In genomic region chrX:120726294-120726693, GRCh38 we compare ENCODE assay signal across 10 cellular contexts.
DNase-seq lines count a peak whose midpoint lies in the region; ATAC-seq, FAIRE-seq and TF ChIP-seq lines count a peak whose summit lies in the region.
"Had no signal": no experiment of that assay in that cellular context is flagged by ENCODE, and none has a peak within 500 bp of the region (broad histone marks: within the 10 kb centered on the region; RNA-seq: fewer than 3 reads in every experiment).

No MANE protein-coding gene starts in this region.

- H3K27me3 Mint-ChIP-seq in naive thymus-derived CD8-positive, alpha-beta T cell = no peaks in the 10 kb centered on the region

- intact Hi-C loops in GM12878 (cut with micrococcal nuclease; ENCODE audit: unreplicated experiment) = loop anchor here (1.0 to 2.0 kb wide), 2 partner anchors 29 to 90 kb away; no protein-coding TSS in a partner anchor
- intact Hi-C loops in right lobe of liver (cut with DNase I) = no loop called here

- H3K36me3 Mint-ChIP-seq in naive thymus-derived CD8-positive, alpha-beta T cell = peaks cover 0 to 2% (median 0%) of the 10 kb centered on the region in 3 donors

- CTCF ChIA-PET in GM12878 (lab: Yijun Ruan, JAX) = interaction anchor here (1.1 to 1.8 kb wide), 5 partner anchors 9 to 44 kb away, joined by 3 to 15 read pairs (median 4); no protein-coding TSS in a partner anchor

- H3K27ac ChIP-seq in GM12878 (ENCODE audit: control insufficient read depth, insufficient read depth) (peak overlapping the region; percentile 50), foreskin keratinocyte (no peak overlapping the region), right lobe of liver (no peak overlapping the region)

- H2AFZ ChIP-seq in GM12878 (ENCODE audit: control insufficient read depth, low read depth, low read length) = no peak overlapping the region

- H3K79me2 ChIP-seq in GM12878 (ENCODE audit: control insufficient read depth, insufficient read depth, low read length) = no peaks in the 10 kb centered on the region

- H3K27me3 ChIP-seq in GM12878 (replicated peaks in 1 of 2; ENCODE audit: control insufficient read depth in 2 of 2, insufficient read depth in 2 of 2, low read length in 1 of 2) (no peaks in the 10 kb centered on the region), foreskin keratinocyte (no peaks in the 10 kb centered on the region), right lobe of liver (no peaks in the 10 kb centered on the region)

- no peak overlapping the region for H3K9ac ChIP-seq in GM12878 (ENCODE audit: control insufficient read depth, insufficient read depth, low read length)

- TF ChIP-seq CTCF in GM12878 (IDR thresholded peaks at IDR 0.05 in 2 of 3, conservative IDR thresholded peaks at IDR 0.05 in 1 of 3; ENCODE audit: control insufficient read depth in 2 of 3, extremely low read depth in 1 of 3, insufficient read depth in 1 of 3, low read depth in 3 of 3, low read length in 3 of 3) = no peak
- no peak for TF ChIP-seq CTCF in foreskin keratinocyte (conservative IDR thresholded peaks at IDR 0.05)
- TF ChIP-seq CTCF in right lobe of liver (IDR thresholded peaks at IDR 0.05) = no peak

- TF ChIP-seq EP300 in GM12878 (IDR thresholded peaks at IDR 0.05; ENCODE audit: borderline replicate concordance in 1 of 2, control insufficient read depth in 1 of 2, low read depth in 2 of 2, low read length in 2 of 2) = peak in 1 of 2 experiments; percentile 42; a peak in 2 of 4 replicates

- SMC1A ChIA-PET in GM12878 (lab: Charles Lee; ENCODE audit: uncharacterized antibody, unreplicated experiment) = interaction anchor here (0.7 to 6.1 kb wide), 9 partner anchors 10 to 766 kb away, joined by 3 to 66 read pairs (median 5); no protein-coding TSS in a partner anchor

- peak overlapping the region in 1 of 10 donors; percentile 36 for H3K4me3 Mint-ChIP-seq in naive thymus-derived CD8-positive, alpha-beta T cell

- H3K36me3 ChIP-seq in GM12878 (ENCODE audit: control insufficient read depth in 2 of 2, insufficient read depth in 2 of 2, low read length in 1 of 2) (no peaks in the 10 kb centered on the region), right lobe of liver (no peaks in the 10 kb centered on the region)

- RAD21 ChIA-PET in GM12878 (lab: Charles Lee; ENCODE audit: unreplicated experiment) = interaction anchor here (1.0 to 2.6 kb wide), 9 partner anchors 10 to 165 kb away, joined by 3 to 16 read pairs (median 5); partner anchors contain the start of gene CUL4B

- peaks cover 0 to 8% (median 0%) of the 10 kb centered on the region in 9 donors for H3K9me3 Mint-ChIP-seq in naive thymus-derived CD8-positive, alpha-beta T cell

- no TSS peak for BruUV-seq in GM12878 (replicated peaks; lab: Mats Ljungman, UMichigan)

- DNase-seq in GM12878 (ENCODE audit: low read depth, low spot score) (peak; percentile 73), foreskin keratinocyte (no peak), right lobe of liver (no peak), NCI-H187 treated with DMSO at 0.1 percent for 48 hours (lab: John Stamatoyannopoulos, UW) (no peak)
- no peak for DNase-seq in naive thymus-derived CD8-positive, alpha-beta T cell
- DNase-seq: activated CD4-positive, alpha-beta T cell treated with anti-CD3 and anti-CD28 coated beads for 48 hours; NCI-H69 had no signal

- H3K4me1 ChIP-seq in GM12878 (ENCODE audit: control insufficient read depth, insufficient read depth, low read length) (no peaks in the 10 kb centered on the region; the same call in 1 of the 2 replicates), foreskin keratinocyte (no peaks in the 10 kb centered on the region), right lobe of liver (no peaks in the 10 kb centered on the region)

- H3K4me3 ChIP-seq in GM12878 = no peak overlapping the region
- no peak overlapping the region for H3K4me3 ChIP-seq in right lobe of liver

- no peak for FAIRE-seq in GM12878 (lab: Jason Lieb, UNC)

- no peaks in the 10 kb centered on the region for H3K9me3 ChIP-seq in GM12878 (replicated peaks; ENCODE audit: control insufficient read depth, insufficient read depth, low read length)
- peaks cover 0 to under 1% (median 0%) of the 10 kb centered on the region in 4 donors for H3K9me3 ChIP-seq in right lobe of liver

- ATAC-seq in GM18867 (IDR thresholded peaks at IDR 0.05; ENCODE audit: unreplicated experiment) (peak; percentile 98), GM21737 (IDR thresholded peaks at IDR 0.05; ENCODE audit: unreplicated experiment) (peak; percentile 99), HG03439 (IDR thresholded peaks at IDR 0.05; ENCODE audit: unreplicated experiment) (peak; percentile 97), GM12878 (peak; percentile 99), foreskin keratinocyte (no peak), right lobe of liver (no peak)
- no peak for ATAC-seq in naive thymus-derived CD8-positive, alpha-beta T cell

- peaks cover 0 to 10% (median 0%) of the 10 kb centered on the region in 4 donors for H3K4me1 Mint-ChIP-seq in naive thymus-derived CD8-positive, alpha-beta T cell

- 0% methylated on average over 2 of the region's 2 CpGs for WGBS in GM12878 (ENCODE audit: insufficient coverage, insufficient replicate concordance, low lambda C conversion rate, missing lambda C conversion rate)
- 39% methylated on average over 2 of the region's 2 CpGs for WGBS in right lobe of liver (ENCODE audit: insufficient coverage, low coverage, low lambda C conversion rate, missing lambda C conversion rate)

- no peak for TF ChIP-seq POLR2A in GM12878 (IDR thresholded peaks at IDR 0.05; ENCODE audit: low read depth, low read length)
- no peak for TF ChIP-seq POLR2A in right lobe of liver (IDR thresholded peaks at IDR 0.05)

- POLR2A ChIA-PET in GM12878 (lab: Charles Lee) = interaction anchor here (0.8 to 1.0 kb wide), 3 partner anchors 23 to 28 kb away, joined by 3 to 5 read pairs (median 3); no protein-coding TSS in a partner anchor
- POLR2A ChIA-PET in naive thymus-derived CD8-positive, alpha-beta T cell (lab: Charles Lee) = no interaction called here

- no peak for TF ChIP-seq RAD21 in GM12878 (IDR thresholded peaks at IDR 0.05; ENCODE audit: insufficient read depth, low read depth, low read length)

- H4K20me1 ChIP-seq in GM12878 (ENCODE audit: control insufficient read depth, insufficient read depth) = no peaks in the 10 kb centered on the region

- in situ Hi-C loops in GM12878 (cut with MboI) = no loop called here

- H3K4me2 ChIP-seq in GM12878 (ENCODE audit: control insufficient read depth, insufficient read depth) = no peak overlapping the region

- peak overlapping the region in 1 of 10 donors; percentile 7 for H3K27ac Mint-ChIP-seq in naive thymus-derived CD8-positive, alpha-beta T cell

TF ChIP-seq in GM12878, 131 proteins besides CTCF, POLR2A, EP300 and RAD21 (continues in another document):
- TF ChIP-seq CHD1 (IDR thresholded peaks at IDR 0.05; ENCODE audit: low read depth, low read length) (no peak), TBL1XR1 (IDR thresholded peaks at IDR 0.05; ENCODE audit: low read depth, low read length) (no peak), CUX1 (IDR thresholded peaks at IDR 0.05; ENCODE audit: insufficient replicate concordance, low read depth, low read length) (peak; percentile 26), KLF5 (IDR thresholded peaks at IDR 0.05; ENCODE audit: partially characterized antibody) (no peak), ESRRA (IDR thresholded peaks at IDR 0.05; ENCODE audit: low read length) (no peak)

Comparison
In these comparisons a context has a peak if more than half of its experiments do, and no peak if none do; other contexts are left out.
1. ATAC-seq: peak in GM18867 (single experiment), GM21737 (single experiment), HG03439 (single experiment) and GM12878 (single experiment); none in foreskin keratinocyte (single experiment), right lobe of liver (0 of 4) and naive thymus-derived CD8-positive, alpha-beta T cell (0 of 2).